Comparison of ENCODE assay signal across 1 cellular context in the genomic region with DNA sequence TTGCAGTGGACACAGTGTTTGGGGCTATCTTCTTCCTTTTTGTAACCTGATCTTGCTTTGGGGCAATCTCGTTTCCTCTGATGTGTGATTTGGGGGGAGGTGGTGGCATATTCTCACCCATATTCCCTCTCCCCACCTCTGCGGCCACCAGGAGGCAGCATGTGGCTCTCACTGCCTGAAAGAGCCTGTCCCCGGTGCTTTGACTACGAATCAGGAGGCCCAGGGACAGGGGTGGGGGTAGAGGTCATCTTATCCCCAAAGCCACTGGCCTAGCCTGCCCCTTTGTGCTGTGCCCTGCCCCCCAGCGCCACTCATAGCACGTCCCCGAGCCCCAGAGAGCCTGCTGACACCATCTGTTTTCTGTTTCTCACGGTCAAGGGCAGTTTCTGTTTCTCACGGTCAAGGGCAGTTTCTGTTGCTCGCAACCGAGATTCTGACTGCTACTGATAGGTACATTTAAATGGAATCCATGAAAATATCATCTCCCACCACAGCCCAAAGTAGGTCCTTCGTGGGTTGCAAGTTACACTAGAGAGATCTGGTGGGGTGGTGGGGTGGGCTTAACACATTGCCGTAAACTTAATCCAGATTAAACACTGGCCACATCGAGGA.
TF ChIP-seq lines count a peak whose summit lies in the region.

No MANE protein-coding gene starts in this region.

TF ChIP-seq in K562, 482 proteins besides CTCF, POLR2A, EP300 and RAD21 (continued from another document):
- TF ChIP-seq ZBTB7A (IDR thresholded peaks at IDR 0.05; ENCODE audit: borderline replicate concordance, control insufficient read depth, low read depth, low read length) (peak; percentile 54; the same call in 1 of the 2 replicates), NEUROD1 (IDR thresholded peaks at IDR 0.05; ENCODE audit: borderline replicate concordance, low read depth, low read length, partially characterized antibody) (peak; percentile 29), ZEB2 (IDR thresholded peaks at IDR 0.05) (no peak), E2F6 (IDR thresholded peaks at IDR 0.05; ENCODE audit: borderline replicate concordance in 1 of 2, extremely low read depth in 1 of 2, insufficient read depth in 1 of 2, insufficient read length in 1 of 2, low read depth in 1 of 2, low read length in 1 of 2, poor library complexity in 1 of 2, severe bottlenecking in 1 of 2) (peak in 1 of 2 experiments; percentile 46), ZNF224 (CRISPR knock-in tag; IDR thresholded peaks at IDR 0.05) (0 out of 2 replicates have a peak, but pooled peaks have one; percentile 41), U2AF2 (optimal IDR thresholded peaks at IDR 0.05; ENCODE audit: low read depth, low read length) (no peak), POLR2B (IDR thresholded peaks at IDR 0.05; ENCODE audit: low read depth, partially characterized antibody) (no peak), KAT7 (CRISPR knock-in tag; IDR thresholded peaks at IDR 0.05; ENCODE audit: borderline replicate concordance) (no peak), FOXK1 (CRISPR knock-in tag; IDR thresholded peaks at IDR 0.05; ENCODE audit: borderline replicate concordance) (no peak), FOSL1 (tag; conservative IDR thresholded peaks at IDR 0.05) (no peak), SMARCA4 (IDR thresholded peaks at IDR 0.05) (0 out of 2 replicates have a peak, but pooled peaks have one; percentile 17), SMC3 (conservative IDR thresholded peaks at IDR 0.05; ENCODE audit: insufficient read depth, low read depth, low read length) (peak; percentile 60; the same call in 1 of the 2 replicates), ESRRA (IDR thresholded peaks at IDR 0.05; ENCODE audit: borderline replicate concordance, low read depth) (peak; percentile 56; the same call in 1 of the 2 replicates), TARDBP (IDR thresholded peaks at IDR 0.05) (no peak), MYC (IDR thresholded peaks at IDR 0.05; ENCODE audit: low read depth, low read length) (peak; percentile 51; the same call in 1 of the 2 replicates), MYC (CRISPR knock-in tag; IDR thresholded peaks at IDR 0.05; ENCODE audit: borderline replicate concordance, low read depth) (no peak), RB1 (IDR thresholded peaks at IDR 0.05; ENCODE audit: low read depth) (peak; percentile 40; the same call in 1 of the 2 replicates), CBFA2T2 (conservative IDR thresholded peaks at IDR 0.05) (peak; percentile 43; the same call in 1 of the 2 replicates), NCOR1 (IDR thresholded peaks at IDR 0.05) (peak; percentile 46), NR4A1 (CRISPR knock-in tag; IDR thresholded peaks at IDR 0.05) (no peak), NR4A1 (tag; IDR thresholded peaks at IDR 0.05) (peak; percentile 48; the same call in 1 of the 2 replicates), PRPF4 (IDR thresholded peaks at IDR 0.05; ENCODE audit: insufficient read depth, low read depth, low read length, poor library complexity, severe bottlenecking) (no peak), E2F4 (CRISPR knock-in tag; IDR thresholded peaks at IDR 0.05; ENCODE audit: low read depth) (no peak), FOXP4 (CRISPR knock-in tag; IDR thresholded peaks at IDR 0.05; ENCODE audit: borderline replicate concordance) (0 out of 2 replicates have a peak, but pooled peaks have one; percentile 28)
- TF ChIP-seq, protein P1, sequence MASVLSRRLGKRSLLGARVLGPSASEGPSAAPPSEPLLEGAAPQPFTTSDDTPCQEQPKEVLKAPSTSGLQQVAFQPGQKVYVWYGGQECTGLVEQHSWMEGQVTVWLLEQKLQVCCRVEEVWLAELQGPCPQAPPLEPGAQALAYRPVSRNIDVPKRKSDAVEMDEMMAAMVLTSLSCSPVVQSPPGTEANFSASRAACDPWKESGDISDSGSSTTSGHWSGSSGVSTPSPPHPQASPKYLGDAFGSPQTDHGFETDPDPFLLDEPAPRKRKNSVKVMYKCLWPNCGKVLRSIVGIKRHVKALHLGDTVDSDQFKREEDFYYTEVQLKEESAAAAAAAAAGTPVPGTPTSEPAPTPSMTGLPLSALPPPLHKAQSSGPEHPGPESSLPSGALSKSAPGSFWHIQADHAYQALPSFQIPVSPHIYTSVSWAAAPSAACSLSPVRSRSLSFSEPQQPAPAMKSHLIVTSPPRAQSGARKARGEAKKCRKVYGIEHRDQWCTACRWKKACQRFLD (CRISPR knock-in tag; IDR thresholded peaks at IDR 0.05): peak; percentile 45; the same call in 1 of the 2 replicates
- TF ChIP-seq, protein P2, sequence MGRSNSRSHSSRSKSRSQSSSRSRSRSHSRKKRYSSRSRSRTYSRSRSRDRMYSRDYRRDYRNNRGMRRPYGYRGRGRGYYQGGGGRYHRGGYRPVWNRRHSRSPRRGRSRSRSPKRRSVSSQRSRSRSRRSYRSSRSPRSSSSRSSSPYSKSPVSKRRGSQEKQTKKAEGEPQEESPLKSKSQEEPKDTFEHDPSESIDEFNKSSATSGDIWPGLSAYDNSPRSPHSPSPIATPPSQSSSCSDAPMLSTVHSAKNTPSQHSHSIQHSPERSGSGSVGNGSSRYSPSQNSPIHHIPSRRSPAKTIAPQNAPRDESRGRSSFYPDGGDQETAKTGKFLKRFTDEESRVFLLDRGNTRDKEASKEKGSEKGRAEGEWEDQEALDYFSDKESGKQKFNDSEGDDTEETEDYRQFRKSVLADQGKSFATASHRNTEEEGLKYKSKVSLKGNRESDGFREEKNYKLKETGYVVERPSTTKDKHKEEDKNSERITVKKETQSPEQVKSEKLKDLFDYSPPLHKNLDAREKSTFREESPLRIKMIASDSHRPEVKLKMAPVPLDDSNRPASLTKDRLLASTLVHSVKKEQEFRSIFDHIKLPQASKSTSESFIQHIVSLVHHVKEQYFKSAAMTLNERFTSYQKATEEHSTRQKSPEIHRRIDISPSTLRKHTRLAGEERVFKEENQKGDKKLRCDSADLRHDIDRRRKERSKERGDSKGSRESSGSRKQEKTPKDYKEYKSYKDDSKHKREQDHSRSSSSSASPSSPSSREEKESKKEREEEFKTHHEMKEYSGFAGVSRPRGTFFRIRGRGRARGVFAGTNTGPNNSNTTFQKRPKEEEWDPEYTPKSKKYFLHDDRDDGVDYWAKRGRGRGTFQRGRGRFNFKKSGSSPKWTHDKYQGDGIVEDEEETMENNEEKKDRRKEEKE (IDR thresholded peaks at IDR 0.05; ENCODE audit: borderline replicate concordance in 1 of 2, control insufficient read depth in 1 of 2, low read depth in 2 of 2, low read length in 1 of 2): no peak
- TF ChIP-seq, protein P3, sequence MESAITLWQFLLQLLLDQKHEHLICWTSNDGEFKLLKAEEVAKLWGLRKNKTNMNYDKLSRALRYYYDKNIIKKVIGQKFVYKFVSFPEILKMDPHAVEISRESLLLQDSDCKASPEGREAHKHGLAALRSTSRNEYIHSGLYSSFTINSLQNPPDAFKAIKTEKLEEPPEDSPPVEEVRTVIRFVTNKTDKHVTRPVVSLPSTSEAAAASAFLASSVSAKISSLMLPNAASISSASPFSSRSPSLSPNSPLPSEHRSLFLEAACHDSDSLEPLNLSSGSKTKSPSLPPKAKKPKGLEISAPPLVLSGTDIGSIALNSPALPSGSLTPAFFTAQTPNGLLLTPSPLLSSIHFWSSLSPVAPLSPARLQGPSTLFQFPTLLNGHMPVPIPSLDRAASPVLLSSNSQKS (CRISPR knock-in tag; IDR thresholded peaks at IDR 0.05): no peak
TF ChIP-seq in K562: peak in this region for 42.
